ENCODE assay signal across 1 cellular context in the genomic region with DNA sequence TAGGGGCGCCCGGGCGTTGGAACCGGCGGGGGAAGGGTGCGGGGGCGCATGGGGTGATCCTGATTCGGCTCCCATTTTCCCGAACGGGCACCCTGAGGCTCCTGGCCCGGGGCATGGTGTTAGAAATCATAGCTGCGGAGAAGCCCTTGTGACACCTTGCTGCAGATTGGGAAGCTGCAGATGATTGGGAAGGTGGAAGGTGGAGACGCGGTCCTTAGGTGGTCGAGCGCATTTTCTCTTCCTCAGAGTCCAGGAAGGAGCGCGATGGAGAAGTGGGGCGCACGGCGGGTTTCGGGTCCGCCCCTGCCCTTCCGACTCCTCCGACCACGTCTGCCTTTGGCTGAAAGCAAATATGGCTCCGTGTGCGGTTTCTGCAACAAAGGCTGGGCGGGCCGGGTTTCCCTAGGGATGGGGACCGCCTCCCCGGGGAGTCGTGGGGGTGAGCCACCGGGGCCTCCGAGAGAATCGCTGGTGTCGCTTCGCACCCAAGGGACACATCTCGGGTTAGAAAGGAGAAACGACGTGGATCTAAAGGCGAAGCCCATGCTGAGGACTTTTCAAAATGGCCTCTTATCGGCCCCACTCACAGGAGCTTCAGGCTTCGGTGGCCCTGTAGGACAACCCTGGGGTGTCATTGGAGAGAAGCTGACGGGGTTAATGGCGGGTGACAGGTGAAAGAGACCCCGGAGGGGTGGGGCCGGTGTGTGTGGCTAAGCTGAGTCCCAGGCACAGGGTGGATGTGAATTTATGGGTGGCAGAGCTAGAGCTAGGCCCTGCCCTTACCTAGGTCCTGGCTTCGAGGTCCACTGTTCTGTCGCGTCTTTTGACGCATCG.
TF ChIP-seq lines count a peak whose summit lies in the region.

No MANE protein-coding gene starts in this region.

TF ChIP-seq in K562, 482 proteins besides CTCF, POLR2A, EP300 and RAD21 (continued from another document and continues in another):
- TF ChIP-seq CREB3L1 (IDR thresholded peaks at IDR 0.05; ENCODE audit: borderline replicate concordance, low read depth) (no peak), NRF1 (conservative IDR thresholded peaks at IDR 0.05 in 1 of 2, IDR thresholded peaks at IDR 0.05 in 1 of 2) (no peak), POU5F1 (IDR thresholded peaks at IDR 0.05; ENCODE audit: borderline replicate concordance, low read depth, low read length, partially characterized antibody) (no peak), HNRNPH1 (optimal IDR thresholded peaks at IDR 0.05; ENCODE audit: low read depth, low read length) (no peak), ESRRB (CRISPR knock-in tag; IDR thresholded peaks at IDR 0.05; ENCODE audit: borderline replicate concordance) (no peak), ZNF3 (CRISPR knock-in tag; IDR thresholded peaks at IDR 0.05) (no peak), SAFB (IDR thresholded peaks at IDR 0.05; ENCODE audit: borderline replicate concordance, low read depth, low read length) (no peak), BRD4 (IDR thresholded peaks at IDR 0.05) (peak; percentile 93), MYBL2 (IDR thresholded peaks at IDR 0.05; ENCODE audit: low read depth) (no peak), MYBL2 (CRISPR knock-in tag; IDR thresholded peaks at IDR 0.05; ENCODE audit: borderline replicate concordance) (no peak), POLR2H (tag; IDR thresholded peaks at IDR 0.05; ENCODE audit: low read depth) (no peak), MCM3 (IDR thresholded peaks at IDR 0.05) (no peak), NUFIP1 (IDR thresholded peaks at IDR 0.05; ENCODE audit: partially characterized antibody) (no peak), HMGN3 (IDR thresholded peaks at IDR 0.05; ENCODE audit: borderline replicate concordance, extremely low read depth, insufficient read length, low read depth, low read length) (no peak), ZNF584 (CRISPR knock-in tag; IDR thresholded peaks at IDR 0.05; ENCODE audit: low read depth) (0 out of 2 replicates have a peak, but pooled peaks have one; percentile 36), ZNF407 (IDR thresholded peaks at IDR 0.05; ENCODE audit: low read depth) (no peak), PKNOX1 (IDR thresholded peaks at IDR 0.05) (peak; percentile 35; the same call in 1 of the 2 replicates), ZNF57 (CRISPR knock-in tag; IDR thresholded peaks at IDR 0.05) (no peak), RBM14 (IDR thresholded peaks at IDR 0.05; ENCODE audit: borderline replicate concordance, insufficient read depth, low read depth, low read length) (no peak), KLF16 (IDR thresholded peaks at IDR 0.05) (no peak), MYNN (IDR thresholded peaks at IDR 0.05) (no peak), MYNN (CRISPR knock-in tag; IDR thresholded peaks at IDR 0.05) (no peak), CBX3 (IDR thresholded peaks at IDR 0.05; ENCODE audit: borderline replicate concordance in 1 of 2, low read length in 2 of 2) (no peak)
- TF ChIP-seq, protein P1, sequence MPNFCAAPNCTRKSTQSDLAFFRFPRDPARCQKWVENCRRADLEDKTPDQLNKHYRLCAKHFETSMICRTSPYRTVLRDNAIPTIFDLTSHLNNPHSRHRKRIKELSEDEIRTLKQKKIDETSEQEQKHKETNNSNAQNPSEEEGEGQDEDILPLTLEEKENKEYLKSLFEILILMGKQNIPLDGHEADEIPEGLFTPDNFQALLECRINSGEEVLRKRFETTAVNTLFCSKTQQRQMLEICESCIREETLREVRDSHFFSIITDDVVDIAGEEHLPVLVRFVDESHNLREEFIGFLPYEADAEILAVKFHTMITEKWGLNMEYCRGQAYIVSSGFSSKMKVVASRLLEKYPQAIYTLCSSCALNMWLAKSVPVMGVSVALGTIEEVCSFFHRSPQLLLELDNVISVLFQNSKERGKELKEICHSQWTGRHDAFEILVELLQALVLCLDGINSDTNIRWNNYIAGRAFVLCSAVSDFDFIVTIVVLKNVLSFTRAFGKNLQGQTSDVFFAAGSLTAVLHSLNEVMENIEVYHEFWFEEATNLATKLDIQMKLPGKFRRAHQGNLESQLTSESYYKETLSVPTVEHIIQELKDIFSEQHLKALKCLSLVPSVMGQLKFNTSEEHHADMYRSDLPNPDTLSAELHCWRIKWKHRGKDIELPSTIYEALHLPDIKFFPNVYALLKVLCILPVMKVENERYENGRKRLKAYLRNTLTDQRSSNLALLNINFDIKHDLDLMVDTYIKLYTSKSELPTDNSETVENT (CRISPR knock-in tag; IDR thresholded peaks at IDR 0.05): no peak
- TF ChIP-seq, protein P2, sequence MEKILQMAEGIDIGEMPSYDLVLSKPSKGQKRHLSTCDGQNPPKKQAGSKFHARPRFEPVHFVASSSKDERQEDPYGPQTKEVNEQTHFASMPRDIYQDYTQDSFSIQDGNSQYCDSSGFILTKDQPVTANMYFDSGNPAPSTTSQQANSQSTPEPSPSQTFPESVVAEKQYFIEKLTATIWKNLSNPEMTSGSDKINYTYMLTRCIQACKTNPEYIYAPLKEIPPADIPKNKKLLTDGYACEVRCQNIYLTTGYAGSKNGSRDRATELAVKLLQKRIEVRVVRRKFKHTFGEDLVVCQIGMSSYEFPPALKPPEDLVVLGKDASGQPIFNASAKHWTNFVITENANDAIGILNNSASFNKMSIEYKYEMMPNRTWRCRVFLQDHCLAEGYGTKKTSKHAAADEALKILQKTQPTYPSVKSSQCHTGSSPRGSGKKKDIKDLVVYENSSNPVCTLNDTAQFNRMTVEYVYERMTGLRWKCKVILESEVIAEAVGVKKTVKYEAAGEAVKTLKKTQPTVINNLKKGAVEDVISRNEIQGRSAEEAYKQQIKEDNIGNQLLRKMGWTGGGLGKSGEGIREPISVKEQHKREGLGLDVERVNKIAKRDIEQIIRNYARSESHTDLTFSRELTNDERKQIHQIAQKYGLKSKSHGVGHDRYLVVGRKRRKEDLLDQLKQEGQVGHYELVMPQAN (IDR thresholded peaks at IDR 0.05; ENCODE audit: borderline replicate concordance): no peak
- TF ChIP-seq, protein P3, sequence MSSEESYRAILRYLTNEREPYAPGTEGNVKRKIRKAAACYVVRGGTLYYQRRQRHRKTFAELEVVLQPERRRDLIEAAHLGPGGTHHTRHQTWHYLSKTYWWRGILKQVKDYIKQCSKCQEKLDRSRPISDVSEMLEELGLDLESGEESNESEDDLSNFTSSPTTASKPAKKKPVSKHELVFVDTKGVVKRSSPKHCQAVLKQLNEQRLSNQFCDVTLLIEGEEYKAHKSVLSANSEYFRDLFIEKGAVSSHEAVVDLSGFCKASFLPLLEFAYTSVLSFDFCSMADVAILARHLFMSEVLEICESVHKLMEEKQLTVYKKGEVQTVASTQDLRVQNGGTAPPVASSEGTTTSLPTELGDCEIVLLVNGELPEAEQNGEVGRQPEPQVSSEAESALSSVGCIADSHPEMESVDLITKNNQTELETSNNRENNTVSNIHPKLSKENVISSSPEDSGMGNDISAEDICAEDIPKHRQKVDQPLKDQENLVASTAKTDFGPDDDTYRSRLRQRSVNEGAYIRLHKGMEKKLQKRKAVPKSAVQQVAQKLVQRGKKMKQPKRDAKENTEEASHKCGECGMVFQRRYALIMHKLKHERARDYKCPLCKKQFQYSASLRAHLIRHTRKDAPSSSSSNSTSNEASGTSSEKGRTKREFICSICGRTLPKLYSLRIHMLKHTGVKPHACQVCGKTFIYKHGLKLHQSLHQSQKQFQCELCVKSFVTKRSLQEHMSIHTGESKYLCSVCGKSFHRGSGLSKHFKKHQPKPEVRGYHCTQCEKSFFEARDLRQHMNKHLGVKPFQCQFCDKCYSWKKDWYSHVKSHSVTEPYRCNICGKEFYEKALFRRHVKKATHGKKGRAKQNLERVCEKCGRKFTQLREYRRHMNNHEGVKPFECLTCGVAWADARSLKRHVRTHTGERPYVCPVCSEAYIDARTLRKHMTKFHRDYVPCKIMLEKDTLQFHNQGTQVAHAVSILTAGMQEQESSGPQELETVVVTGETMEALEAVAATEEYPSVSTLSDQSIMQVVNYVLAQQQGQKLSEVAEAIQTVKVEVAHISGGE (CRISPR knock-in tag; IDR thresholded peaks at IDR 0.05): no peak; a peak in 2 of 6 replicates
